10 cellular contexts compared by ENCODE assay signal in the genomic region with DNA sequence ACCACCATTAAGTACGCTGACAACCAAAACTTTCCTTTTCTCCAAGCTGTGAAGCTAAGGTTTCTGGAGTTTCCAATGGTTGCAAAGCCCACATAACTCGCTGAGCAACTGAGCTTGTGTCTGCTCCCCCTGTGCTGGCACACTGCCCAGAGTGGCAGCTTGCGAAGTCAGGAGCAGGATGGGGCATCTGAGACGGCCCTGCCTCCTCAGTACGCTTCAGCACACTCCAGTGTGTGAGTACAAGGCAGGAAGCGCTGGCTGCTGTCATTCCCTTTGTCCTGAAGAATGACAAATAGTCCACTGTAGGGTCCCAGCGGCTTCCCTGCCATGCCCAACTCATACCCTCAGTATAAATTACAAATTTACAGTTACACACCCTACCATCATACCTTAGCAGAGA. TPM values are rescaled to one million over a fixed set of nuclear protein-coding genes. Genes with fewer than 3 reads are reported as not detected.
DNase-seq lines count a peak whose midpoint lies in the region; ATAC-seq and TF ChIP-seq lines count a peak whose summit lies in the region.
"Had no signal": no experiment of that assay in that cellular context is flagged by ENCODE, and none has a peak within 500 bp of the region (broad histone marks: within the 10 kb centered on the region; RNA-seq: fewer than 3 reads in every experiment).

No MANE protein-coding gene starts in this region.

- POLR2A ChIA-PET in CD4-positive, alpha-beta T cell (lab: Charles Lee), result no interaction called here

- no peaks in the 10 kb centered on the region for H3K9me3 Mint-ChIP-seq in Calu3 (ENCODE audit: low read depth, unreplicated experiment)
- H3K9me3 Mint-ChIP-seq in activated CD4-positive, alpha-beta T cell treated with anti-CD3 and anti-CD28 coated beads, Interleukin-2, amount 10 ng/mL, durations not matched to agents 24 days and 14 days, result no peaks in the 10 kb centered on the region
- no peaks in the 10 kb centered on the region for H3K9me3 Mint-ChIP-seq in CD4-positive, alpha-beta T cell
- H3K9me3 Mint-ChIP-seq: stimulated activated naive CD8-positive, alpha-beta T cell treated with anti-CD3 and anti-CD28 coated beads, Interleukin-15, amount 100 ng/mL, for 72 hours had no signal

- H3K36me3 Mint-ChIP-seq in Calu3 (ENCODE audit: insufficient read depth, unreplicated experiment), result no peaks in the 10 kb centered on the region
- H3K36me3 Mint-ChIP-seq in activated CD4-positive, alpha-beta T cell treated with anti-CD3 and anti-CD28 coated beads, Interleukin-2, amount 10 ng/mL, durations not matched to agents 24 days and 14 days (ENCODE audit: low read depth), result no peaks in the 10 kb centered on the region
- H3K36me3 Mint-ChIP-seq in CD4-positive, alpha-beta T cell (ENCODE audit: low read depth), result no peaks in the 10 kb centered on the region

- H3K4me3 Mint-ChIP-seq in Calu3 (ENCODE audit: low read depth, unreplicated experiment), result no peak overlapping the region
- H3K4me3 Mint-ChIP-seq in activated CD4-positive, alpha-beta T cell treated with anti-CD3 and anti-CD28 coated beads, Interleukin-2, amount 10 ng/mL, durations not matched to agents 24 days and 14 days, result no peak overlapping the region
- H3K4me3 Mint-ChIP-seq in CD4-positive, alpha-beta T cell, result no peak overlapping the region
- H3K4me3 Mint-ChIP-seq: stimulated activated naive CD8-positive, alpha-beta T cell treated with anti-CD3 and anti-CD28 coated beads, Interleukin-15, amount 100 ng/mL, for 72 hours had no signal

- no peaks in the 10 kb centered on the region for H3K27me3 Mint-ChIP-seq in Calu3 (ENCODE audit: unreplicated experiment)
- peaks cover 5% of the 10 kb centered on the region for H3K27me3 Mint-ChIP-seq in activated CD4-positive, alpha-beta T cell treated with anti-CD3 and anti-CD28 coated beads, Interleukin-2, amount 10 ng/mL, durations not matched to agents 24 days and 14 days
- H3K27me3 Mint-ChIP-seq in CD4-positive, alpha-beta T cell, result peaks cover 3% of the 10 kb centered on the region

- no peak for ATAC-seq in CD4-positive, alpha-beta T cell (ENCODE audit: poor library complexity)
- ATAC-seq: stimulated activated naive CD8-positive, alpha-beta T cell treated with anti-CD3 and anti-CD28 coated beads, Interleukin-15, amount 100 ng/mL, for 72 hours had no signal

- no peak for TF ChIP-seq CTCF in Calu3 (IDR thresholded peaks at IDR 0.05; ENCODE audit: unreplicated experiment)
- no peak for TF ChIP-seq CTCF in CD4-positive, alpha-beta T cell (IDR thresholded peaks at IDR 0.05)

- H3K9me3 ChIP-seq in CD4-positive, alpha-beta T cell (ENCODE audit: control insufficient read depth, low read length), result no peaks in the 10 kb centered on the region

- DNase-seq in Calu3, result peak; percentile 77
- DNase-seq in NAMALWA (ENCODE audit: low spot score), result peak; percentile 48
- peak; percentile 16 for DNase-seq in SK-N-DZ (ENCODE audit: low spot score)
- DNase-seq in iris pigment epithelial cell (ENCODE audit: low read depth), result peak; percentile 48
- no peak for DNase-seq in stimulated activated CD4-positive, alpha-beta T cell treated with anti-CD3 and anti-CD28 coated beads, Interleukin-12 subunit alpha, Interleukin-12 subunit beta, amount 100 ng/mL, for 4 hours
- DNase-seq in activated CD4-positive, alpha-beta T cell treated with anti-CD3 and anti-CD28 coated beads, Interleukin-2, amount 10 ng/mL, durations not matched to agents 24 days and 14 days, result no peak
- no peak for DNase-seq in CD4-positive, alpha-beta T cell
- DNase-seq in GM19240 (ENCODE audit: insufficient read length, low spot score), result no peak
- DNase-seq: stimulated activated naive CD8-positive, alpha-beta T cell treated with anti-CD3 and anti-CD28 coated beads, Interleukin-15, amount 100 ng/mL, for 72 hours had no signal

- no peak overlapping the region for H3K27ac ChIP-seq in CD4-positive, alpha-beta T cell (ENCODE audit: low read depth, low read length)
- H3K27ac ChIP-seq: coronary artery had no signal

- H3K27me3 ChIP-seq in CD4-positive, alpha-beta T cell (ENCODE audit: control insufficient read depth, insufficient read depth, low read length), result no peaks in the 10 kb centered on the region

- CTCF ChIA-PET in Calu3 (lab: Charles Lee), result no interaction called here
- CTCF ChIA-PET in CD4-positive, alpha-beta T cell (lab: Charles Lee), result no interaction called here

- no peaks in the 10 kb centered on the region for H3K4me1 Mint-ChIP-seq in Calu3 (ENCODE audit: low read depth, unreplicated experiment)
- no peaks in the 10 kb centered on the region for H3K4me1 Mint-ChIP-seq in activated CD4-positive, alpha-beta T cell treated with anti-CD3 and anti-CD28 coated beads, Interleukin-2, amount 10 ng/mL, durations not matched to agents 24 days and 14 days
- no peaks in the 10 kb centered on the region for H3K4me1 Mint-ChIP-seq in CD4-positive, alpha-beta T cell (ENCODE audit: low read depth)
- H3K4me1 Mint-ChIP-seq: stimulated activated naive CD8-positive, alpha-beta T cell treated with anti-CD3 and anti-CD28 coated beads, Interleukin-15, amount 100 ng/mL, for 72 hours had no signal

- no peak overlapping the region for H3K27ac Mint-ChIP-seq in Calu3 (ENCODE audit: unreplicated experiment)
- H3K27ac Mint-ChIP-seq in activated CD4-positive, alpha-beta T cell treated with anti-CD3 and anti-CD28 coated beads, Interleukin-2, amount 10 ng/mL, durations not matched to agents 24 days and 14 days, result no peak overlapping the region
- H3K27ac Mint-ChIP-seq in CD4-positive, alpha-beta T cell, result no peak overlapping the region
- H3K27ac Mint-ChIP-seq: stimulated activated naive CD8-positive, alpha-beta T cell treated with anti-CD3 and anti-CD28 coated beads, Interleukin-15, amount 100 ng/mL, for 72 hours had no signal

- no TSS peak for BruUV-seq in Calu3 (replicated peaks; lab: Mats Ljungman, UMichigan)

- intact Hi-C loops in Calu3 (cut with micrococcal nuclease; ENCODE audit: unreplicated experiment), result no loop called here
- intact Hi-C loops in activated CD4-positive, alpha-beta T cell treated with anti-CD3 and anti-CD28 coated beads, Interleukin-2, amount 10 ng/mL, durations not matched to agents 24 days and 14 days (cut with micrococcal nuclease), result no loop called here
- intact Hi-C loops in CD4-positive, alpha-beta T cell (cut with DNase I, micrococcal nuclease), result no loop called here

RNA-seq across cellular contexts. Expression of gene SAP18, which starts 15.1 kb away (rescaled TPM):
- total RNA-seq in Calu3 (2022), result 189 and 199 TPM in 2 replicates
- polyA plus RNA-seq in SK-N-DZ (2014; cell fraction: cytosol; rRNA removed), result 58.0 and 100 TPM in 2 replicates
- polyA plus RNA-seq in SK-N-DZ (2014; cell fraction: nucleus; rRNA removed), result 34.5 and 57.7 TPM in 2 replicates
- 253 and 254 TPM in 2 replicates for total RNA-seq in activated CD4-positive, alpha-beta T cell treated with anti-CD3 and anti-CD28 coated beads, Interleukin-2, amount 10 ng/mL, durations not matched to agents 24 days and 14 days
- total RNA-seq in CD4-positive, alpha-beta T cell, result 100 to 1,000 TPM; 240 to 259 TPM

RNA-seq across cellular contexts. Expression of gene SKA3, which starts 51.5 kb away (rescaled TPM):
- 17.5 and 25.9 TPM in 2 replicates for total RNA-seq in Calu3 (2022)
- polyA plus RNA-seq in SK-N-DZ (2014; cell fraction: cytosol; rRNA removed), result 27.0 and 36.6 TPM in 2 replicates
- 16.7 and 28.8 TPM in 2 replicates for polyA plus RNA-seq in SK-N-DZ (2014; cell fraction: nucleus; rRNA removed)
- total RNA-seq in activated CD4-positive, alpha-beta T cell treated with anti-CD3 and anti-CD28 coated beads, Interleukin-2, amount 10 ng/mL, durations not matched to agents 24 days and 14 days, result 35.6 and 39.6 TPM in 2 replicates
- under 1 TPM in 1 of 2 experiments, not detected in 1; 0.30 TPM for total RNA-seq in CD4-positive, alpha-beta T cell

RNA-seq across cellular contexts. Expression of gene MRPL57, which starts 51.6 kb away (rescaled TPM):
- total RNA-seq in Calu3 (2022), result 15.1 and 15.2 TPM in 2 replicates
- polyA plus RNA-seq in SK-N-DZ (2014; cell fraction: cytosol; rRNA removed), result 28.0 and 40.6 TPM in 2 replicates
- polyA plus RNA-seq in SK-N-DZ (2014; cell fraction: nucleus; rRNA removed), result 21.0 and 30.7 TPM in 2 replicates
- total RNA-seq in activated CD4-positive, alpha-beta T cell treated with anti-CD3 and anti-CD28 coated beads, Interleukin-2, amount 10 ng/mL, durations not matched to agents 24 days and 14 days, result 32.7 and 33.0 TPM in 2 replicates
- 10 to 100 TPM; 10.0 to 10.5 TPM for total RNA-seq in CD4-positive, alpha-beta T cell

Comparison
In these comparisons a context has a peak if more than half of its experiments do, and no peak if none do; other contexts are left out.
1. DNase-seq: peak in Calu3 (single experiment), NAMALWA (single experiment), SK-N-DZ (single experiment) and iris pigment epithelial cell (single experiment); none in stimulated activated CD4-positive, alpha-beta T cell treated with anti-CD3 and anti-CD28 coated beads, Interleukin-12 subunit alpha, Interleukin-12 subunit beta, amount 100 ng/mL, for 4 hours (single experiment), activated CD4-positive, alpha-beta T cell treated with anti-CD3 and anti-CD28 coated beads, Interleukin-2, amount 10 ng/mL, durations not matched to agents 24 days and 14 days (single experiment), CD4-positive, alpha-beta T cell (0 of 10) and GM19240 (single experiment).
2. RNA of gene SKA3, which starts 51.5 kb away (total RNA-seq): 35.6 to 39.6 TPM in activated CD4-positive, alpha-beta T cell treated with anti-CD3 and anti-CD28 coated beads, Interleukin-2, amount 10 ng/mL, durations not matched to agents 24 days and 14 days and 17.5 to 25.9 TPM in Calu3; 0.30 TPM in CD4-positive, alpha-beta T cell; every median in the first group is over 10 times any median in the second.